1 cellular context compared by ENCODE assay signal in the genomic region with DNA sequence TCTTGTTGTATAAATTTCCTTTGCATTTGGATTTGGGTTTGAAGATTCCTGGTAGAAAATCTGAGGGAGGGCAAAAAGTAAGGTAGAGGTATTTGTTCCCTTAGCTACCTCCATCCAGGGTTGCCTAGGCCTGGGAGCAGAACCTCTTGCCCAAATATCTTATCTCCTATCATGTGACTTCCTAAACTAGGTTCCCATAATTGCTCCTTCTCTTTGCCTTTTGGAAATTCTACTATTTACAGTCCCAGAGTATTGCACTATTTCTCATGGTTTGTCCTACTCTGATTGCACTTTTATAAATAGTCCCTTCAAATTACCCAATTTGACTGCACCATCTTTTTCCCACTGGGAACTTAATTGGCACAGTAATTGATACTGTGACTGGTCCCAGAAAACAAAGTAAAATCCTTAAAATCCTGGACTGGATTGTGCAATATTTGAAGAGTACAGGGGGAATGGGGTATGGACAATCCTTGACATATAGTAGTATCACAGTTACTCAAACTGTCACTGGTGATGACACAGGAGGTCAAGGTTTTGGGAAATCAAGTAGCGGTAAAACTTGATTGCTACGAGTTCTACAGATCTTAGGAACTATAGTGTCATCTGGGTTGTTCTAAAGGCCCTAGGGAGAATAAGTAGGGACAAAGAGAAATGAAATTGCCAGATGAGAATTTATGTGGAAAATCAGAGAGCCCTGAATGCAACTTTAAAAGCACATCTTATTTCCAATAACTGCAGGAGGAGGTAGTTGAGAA.
A peak's percentile ranks its signal among the peaks of the same experiment; 100 is the strongest.
TF ChIP-seq lines count a peak whose summit lies in the region.

No MANE protein-coding gene starts in this region.

TF ChIP-seq in K562, 482 proteins besides CTCF, POLR2A, EP300 and RAD21:
- TF ChIP-seq ZNF224 (CRISPR knock-in tag; IDR thresholded peaks at IDR 0.05) (no peak), CEBPB (tag; IDR thresholded peaks at IDR 0.05) (peak; percentile 27; the same call in 1 of the 2 replicates)
TF ChIP-seq in K562: peak in this region for 1.
